21 cellular contexts compared by ENCODE assay signal in the genomic region with DNA sequence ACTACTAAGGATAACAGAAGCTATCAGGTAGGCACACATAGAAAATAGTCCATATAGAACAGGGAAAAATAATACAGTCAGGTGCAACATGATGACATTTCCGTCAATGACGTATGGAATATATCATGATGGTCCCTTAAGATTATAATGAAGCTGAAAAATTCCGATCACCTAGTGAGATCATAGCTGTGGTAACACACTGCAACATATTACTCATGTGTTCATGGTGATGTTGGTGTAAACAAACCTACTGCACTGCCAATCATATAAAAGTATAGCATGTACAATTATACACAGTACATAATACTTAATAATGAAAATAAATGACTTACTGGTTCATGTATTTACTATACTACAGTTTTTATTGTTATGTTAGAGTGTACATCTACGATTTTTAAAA. TPM values are rescaled to one million over a fixed set of nuclear protein-coding genes. Genes with fewer than 3 reads are reported as not detected.
DNase-seq lines count a peak whose midpoint lies in the region; ATAC-seq, FAIRE-seq and TF ChIP-seq lines count a peak whose summit lies in the region.
"Had no signal": no experiment of that assay in that cellular context is flagged by ENCODE, and none has a peak within 500 bp of the region (broad histone marks: within the 10 kb centered on the region; RNA-seq: fewer than 3 reads in every experiment).

No MANE protein-coding gene starts in this region.

- H3K27me3 ChIP-seq in breast epithelium (no peaks in the 10 kb centered on the region), K562 (ENCODE audit: control insufficient read depth in 2 of 2, insufficient read depth in 2 of 2, low read length in 2 of 2) (no peaks in the 10 kb centered on the region), foreskin keratinocyte (no peaks in the 10 kb centered on the region), HepG2 (ENCODE audit: control insufficient read depth in 1 of 2, insufficient read depth in 2 of 2, low read length in 2 of 2) (no peaks in the 10 kb centered on the region)

- H3K27ac ChIP-seq in breast epithelium (no peak overlapping the region), K562 (ENCODE audit: extremely low read depth, low read depth, low read length) (no peak overlapping the region), foreskin keratinocyte (no peak overlapping the region), HepG2 (ENCODE audit: extremely low read length, insufficient read depth, low read length) (no peak overlapping the region)
- H3K27ac ChIP-seq: C4-2B had no signal

- no peaks in the 10 kb centered on the region for H3K27me3 Mint-ChIP-seq in MCF 10A (ENCODE audit: insufficient read depth, unreplicated experiment)
- H3K27me3 Mint-ChIP-seq: CD8-positive, alpha-beta memory T cell had no signal

- H3K4me3 ChIP-seq in breast epithelium = no peak overlapping the region
- no peak overlapping the region for H3K4me3 ChIP-seq in K562
- no peak overlapping the region for H3K4me3 ChIP-seq in HepG2 (replicated peaks in 1 of 3; ENCODE audit: insufficient read depth in 1 of 3, low read depth in 2 of 3, low read length in 3 of 3)

- DNase-seq in MCF 10A (ENCODE audit: unreplicated experiment) (no peak), breast epithelium (ENCODE audit: low spot score in 2 of 2) (no peak), K562 (ENCODE audit: extremely low read depth in 1 of 4, low spot score in 3 of 4) (no peak), foreskin keratinocyte (no peak), D721Med (ENCODE audit: insufficient read length, low spot score) (no peak), NCI-H187 (lab: John Stamatoyannopoulos, UW) (no peak), HepG2 (ENCODE audit: low spot score) (no peak)
- DNase-seq: 8988T; CD8-positive, alpha-beta memory T cell; Kasumi-1; NCI-H1048; NCI-H1436; NCI-H1930; NCI-H2227 treated with DMSO at 0.1 percent for 48 hours; NCI-H510A treated with DMSO at 0.1 percent for 48 hours; NCI-H748 treated with DMSO at 0.1 percent for 48 hours; SIG-M5; SK-N-SH had no signal

- no peaks in the 10 kb centered on the region for H3K79me2 ChIP-seq in K562 (ENCODE audit: control insufficient read depth, insufficient read depth, low read length)
- no peaks in the 10 kb centered on the region for H3K79me2 ChIP-seq in HepG2 (ENCODE audit: insufficient read depth, low read length)

- H3K36me3 ChIP-seq in breast epithelium (no peaks in the 10 kb centered on the region), K562 (ENCODE audit: control insufficient read depth, insufficient read depth, low read length) (no peaks in the 10 kb centered on the region), HepG2 (replicated peaks in 1 of 2; ENCODE audit: control insufficient read depth in 1 of 2, insufficient read depth in 2 of 2, low read length in 2 of 2) (no peaks in the 10 kb centered on the region)

- H4K20me1 ChIP-seq in K562 (replicated peaks; ENCODE audit: control insufficient read depth, insufficient read depth, low read length) (no peaks in the 10 kb centered on the region), HepG2 (ENCODE audit: insufficient read depth, low read length) (no peaks in the 10 kb centered on the region)

- in situ Hi-C loops in K562 (cut with MboI) = no loop called here
- in situ Hi-C loops in HepG2 (cut with HindIII; ENCODE audit: extremely low pct_ligation_motif_present, low pct_unique_long_range_greater_than_20kb) = no loop called here

- TF ChIP-seq CTCF in MCF 10A (IDR thresholded peaks at IDR 0.05; ENCODE audit: unreplicated experiment) (no peak), breast epithelium (IDR thresholded peaks at IDR 0.05) (no peak), K562 (IDR thresholded peaks at IDR 0.05 in 2 of 3, conservative IDR thresholded peaks at IDR 0.05 in 1 of 3; ENCODE audit: insufficient read depth in 2 of 3, low read depth in 1 of 3, low read length in 3 of 3) (no peak), foreskin keratinocyte (conservative IDR thresholded peaks at IDR 0.05) (no peak), D721Med (IDR thresholded peaks at IDR 0.05; ENCODE audit: insufficient read depth, missing control alignments) (no peak), HepG2 (CRISPR knock-in tag; IDR thresholded peaks at IDR 0.05) (no peak)

- H3K27ac Mint-ChIP-seq in MCF 10A (ENCODE audit: low read depth, unreplicated experiment) = peak overlapping the region; percentile 7

- no peak for ATAC-seq in K562
- ATAC-seq in foreskin keratinocyte = peak; percentile 64
- ATAC-seq in HepG2 = no peak

- no peaks in the 10 kb centered on the region for H3K36me3 Mint-ChIP-seq in MCF 10A (ENCODE audit: insufficient read depth, unreplicated experiment)

- CTCF ChIA-PET in MCF 10A (lab: Yijun Ruan, JAX) (interaction anchor here (0.6 to 1.6 kb wide), 2 partner anchors 102 to 124 kb away, joined by 4 to 6 read pairs; no protein-coding TSS in a partner anchor), K562 (lab: Yijun Ruan, JAX; ENCODE audit: low intra/inter-chr PET ratio) (no interaction called here), HepG2 (lab: Yijun Ruan, JAX; ENCODE audit: low intra/inter-chr PET ratio, low total read pairs) (no interaction called here)

- TF ChIP-seq RAD21 in K562 (CRISPR knock-in tag; conservative IDR thresholded peaks at IDR 0.05 in 1 of 2, IDR thresholded peaks at IDR 0.05 in 1 of 2) = no peak
- no peak for TF ChIP-seq RAD21 in HepG2 (CRISPR knock-in tag; IDR thresholded peaks at IDR 0.05)

- no peak overlapping the region for H3K4me2 ChIP-seq in K562 (ENCODE audit: insufficient read depth, low read length)
- H3K4me2 ChIP-seq in HepG2 (ENCODE audit: low read depth, low read length) = no peak overlapping the region
- H3K4me2 ChIP-seq: SK-N-SH had no signal

- no peaks in the 10 kb centered on the region for H3K4me1 ChIP-seq in breast epithelium
- H3K4me1 ChIP-seq in K562 (replicated peaks in 1 of 2; ENCODE audit: control insufficient read depth in 2 of 2, insufficient read depth in 2 of 2, low read length in 2 of 2) = no peaks in the 10 kb centered on the region
- H3K4me1 ChIP-seq in foreskin keratinocyte = peaks cover 15% of the 10 kb centered on the region
- H3K4me1 ChIP-seq in HepG2 (ENCODE audit: insufficient read depth, low read length) = peaks cover 23% of the 10 kb centered on the region

- TF ChIP-seq EP300 in K562 (IDR thresholded peaks at IDR 0.05; ENCODE audit: low read length) (no peak), HepG2 (IDR thresholded peaks at IDR 0.05; ENCODE audit: low read depth in 2 of 2, low read length in 2 of 2) (no peak), HepG2 (CRISPR knock-in tag; IDR thresholded peaks at IDR 0.05; ENCODE audit: borderline replicate concordance) (no peak)

- FAIRE-seq in K562 (lab: Jason Lieb, UNC) (no peak), D721Med (lab: Jason Lieb, UNC) (no peak), HepG2 (lab: Jason Lieb, UNC) (no peak)
- FAIRE-seq: H1, HTR-8/SVneo had no signal

- H3K9me3 ChIP-seq in breast epithelium = no peaks in the 10 kb centered on the region
- no peaks in the 10 kb centered on the region for H3K9me3 ChIP-seq in K562 (replicated peaks; ENCODE audit: control insufficient read depth, insufficient read depth, low read depth, low read length)
- no peaks in the 10 kb centered on the region for H3K9me3 ChIP-seq in HepG2 (ENCODE audit: low read length)
- H3K9me3 ChIP-seq: SK-N-SH had no signal

- no TSS peak for BruUV-seq in MCF 10A (replicated peaks; lab: Mats Ljungman, UMichigan)
- no TSS peak for BruUV-seq in K562 (replicated peaks; lab: Mats Ljungman, UMichigan)
- BruUV-seq in HepG2 (replicated peaks; lab: Mats Ljungman, UMichigan) = no TSS peak

- POLR2A ChIA-PET in MCF 10A (lab: Yijun Ruan, JAX) (interaction anchor here (1.0 to 3.4 kb wide), 7 partner anchors 14 to 139 kb away, joined by 3 to 26 read pairs (median 5); a partner anchor contains a TSS), K562 (lab: Yijun Ruan, JAX) (interaction anchor here (1.6 kb wide), 1 partner anchor 75 kb away, joined by 4 read pairs; no protein-coding TSS in a partner anchor), HepG2 (lab: Yijun Ruan, JAX) (no interaction called here)

- H2AFZ ChIP-seq in K562 (ENCODE audit: low read depth, low read length) = no peak overlapping the region
- H2AFZ ChIP-seq in HepG2 (ENCODE audit: low read length) = no peak overlapping the region

- peaks cover 21% of the 10 kb centered on the region for H3K4me1 Mint-ChIP-seq in MCF 10A (ENCODE audit: insufficient read depth, unreplicated experiment)

- H3K9ac ChIP-seq in K562 (ENCODE audit: insufficient read depth in 1 of 2, low read depth in 2 of 2, low read length in 2 of 2) (no peak overlapping the region), HepG2 (ENCODE audit: insufficient read depth, low read depth, low read length) (no peak overlapping the region)
- H3K9ac ChIP-seq: SK-N-SH had no signal

- TF ChIP-seq POLR2A in breast epithelium (IDR thresholded peaks at IDR 0.05) = no peak
- TF ChIP-seq POLR2A in K562 (conservative IDR thresholded peaks at IDR 0.05) = no peak
- TF ChIP-seq POLR2A in HepG2 (IDR thresholded peaks at IDR 0.05; ENCODE audit: insufficient read depth in 1 of 2, low read depth in 2 of 2, low read length in 2 of 2) = no peak

- intact Hi-C loops in MCF 10A (cut with micrococcal nuclease) = no loop called here
- intact Hi-C loops in breast epithelium (cut with DNase I; ENCODE audit: low total_unique reads) = no loop called here
- intact Hi-C loops in K562 (cut with micrococcal nuclease) = no loop called here
- intact Hi-C loops in HepG2 (cut with micrococcal nuclease; ENCODE audit: unreplicated experiment) = no loop called here

- H3K9me1 ChIP-seq in K562 (ENCODE audit: control insufficient read depth, insufficient read depth, low read length) = no peaks in the 10 kb centered on the region

- H3K9me3 Mint-ChIP-seq in MCF 10A (ENCODE audit: unreplicated experiment) = no peaks in the 10 kb centered on the region
- H3K9me3 Mint-ChIP-seq: CD8-positive, alpha-beta memory T cell had no signal

- WGBS in K562 (ENCODE audit: insufficient coverage, low coverage, missing lambda C conversion rate) = 66% methylated on average over 4 of the region's 4 CpGs
- 95% methylated on average over 4 of the region's 4 CpGs for WGBS in HepG2 (ENCODE audit: low lambda C conversion rate)

- H3K4me3 Mint-ChIP-seq in MCF 10A (ENCODE audit: unreplicated experiment) = no peak overlapping the region
- H3K4me3 Mint-ChIP-seq: CD8-positive, alpha-beta memory T cell had no signal

RNA-seq across cellular contexts. Expression of a gene that starts 60.0 kb away (rescaled TPM):
- total RNA-seq in MCF 10A (2022) (5.7 and 6.9 TPM in 2 replicates), breast epithelium (10 to 100 TPM; 22.0 to 30.3 (median 27.2) TPM), K562 (2014; rRNA removed) (3.3 and 3.7 TPM in 2 replicates), K562 (2014; rRNA removed; fragmentation: Illumina TruSeq; extraction: Trizol) (5.7 and 5.8 TPM in 2 replicates), K562 (2015; rRNA removed; fragmentation: Illumina TruSeq; extraction: Trizol) (4.3 TPM in 2 replicates), K562 (2021) (5.2 TPM in 2 replicates), foreskin keratinocyte (11.1 and 16.0 TPM in 2 replicates), HepG2 (2016; rRNA removed; fragmentation: Illumina TruSeq; extraction: Trizol) (3.1 and 3.3 TPM in 2 replicates)
- 2.3 and 4.4 TPM in 2 replicates for total RNA-seq in K562 (2011; cell fraction: chromatin; rRNA removed; ENCODE audit: low replicate concordance)
- total RNA-seq in K562 (2011; cell fraction: nucleolus; rRNA removed) = 2.2 and 3.2 TPM in 2 replicates
- 5.2 and 10.3 TPM in 2 replicates for total RNA-seq in K562 (2011; cell fraction: nucleoplasm; rRNA removed)
- polyA plus RNA-seq in K562 (2011; rRNA removed) (2.5 and 3.8 TPM in 2 replicates), K562 (2014; fragmentation: Illumina TruSeq; extraction: Trizol) (5.6 and 6.2 TPM in 2 replicates), K562 (2014; fragmentation: Nextera tagmentation; extraction: Ambion mirVana) (1 to 10 TPM; 2.1 to 2.3 TPM), K562 (2014; rRNA removed) (3.5 TPM in 2 replicates), foreskin keratinocyte (3.2 and 3.9 TPM in 2 replicates), HepG2 (2011; rRNA removed) (3.3 and 3.6 TPM in 2 replicates)
- polyA plus RNA-seq in K562 (2011; cell fraction: cytosol; rRNA removed) = 1.4 and 1.9 TPM in 2 replicates
- 0.86 and 0.88 TPM in 2 replicates for polyA plus RNA-seq in K562 (2011; cell fraction: nucleus; rRNA removed)
- polyA plus RNA-seq in K562 (2012) = 4.4 and 5.3 TPM in 2 replicates
- 4.6 and 5.8 TPM in 2 replicates for polyA minus RNA-seq in K562 (2011; rRNA and poly(A)+ RNA removed)
- polyA minus RNA-seq in K562 (2011; cell fraction: cytosol; rRNA and poly(A)+ RNA removed) = 3.9 and 4.0 TPM in 2 replicates
- polyA minus RNA-seq in K562 (2011; cell fraction: nucleus; rRNA and poly(A)+ RNA removed) = 0.81 and 1.1 TPM in 2 replicates
- total RNA-seq in HepG2 (2016; cell fraction: cytosol; rRNA removed; fragmentation: Illumina TruSeq; extraction: Trizol; ENCODE audit: low read depth) = 0.71 and 0.88 TPM in 2 replicates
- 3.1 and 3.7 TPM in 2 replicates for total RNA-seq in HepG2 (2016; cell fraction: insoluble cytoplasmic fraction; rRNA removed; fragmentation: Illumina TruSeq; extraction: Trizol)
- 4.3 and 4.5 TPM in 2 replicates for total RNA-seq in HepG2 (2016; cell fraction: membrane; rRNA removed; fragmentation: Illumina TruSeq; extraction: Trizol)
- 3.8 and 3.9 TPM in 2 replicates for total RNA-seq in HepG2 (2016; cell fraction: nucleus; rRNA removed; fragmentation: Illumina TruSeq; extraction: Trizol)
- polyA plus RNA-seq in HepG2 (2011; cell fraction: cytosol; rRNA removed) = 1.7 and 3.4 TPM in 2 replicates
- 0.82 and 1.6 TPM in 2 replicates for polyA plus RNA-seq in HepG2 (2011; cell fraction: nucleus; rRNA removed)
- polyA plus RNA-seq in HepG2 (2012) = 6.3 and 6.4 TPM in 2 replicates
- 0.44 and 0.52 TPM in 2 replicates for polyA plus RNA-seq in HepG2 (2016; cell fraction: cytosol; fragmentation: Illumina TruSeq; extraction: Trizol; ENCODE audit: low read depth)
- polyA plus RNA-seq in HepG2 (2016; cell fraction: insoluble cytoplasmic fraction; fragmentation: Illumina TruSeq; extraction: Trizol; ENCODE audit: low read depth) = 3.5 and 4.3 TPM in 2 replicates
- 2.7 and 2.9 TPM in 2 replicates for polyA plus RNA-seq in HepG2 (2016; cell fraction: membrane; fragmentation: Illumina TruSeq; extraction: Trizol; ENCODE audit: low read depth)
- polyA plus RNA-seq in HepG2 (2016; cell fraction: nucleus; fragmentation: Illumina TruSeq; extraction: Trizol; ENCODE audit: insufficient read depth, low read depth) = 4.6 and 4.7 TPM in 2 replicates
- polyA minus RNA-seq in HepG2 (2011; rRNA and poly(A)+ RNA removed; ENCODE audit: low replicate concordance) = 2.5 and 6.5 TPM in 2 replicates
- 4.0 and 5.0 TPM in 2 replicates for polyA minus RNA-seq in HepG2 (2011; cell fraction: cytosol; rRNA and poly(A)+ RNA removed)
- 1.9 and 4.0 TPM in 2 replicates for polyA minus RNA-seq in HepG2 (2011; cell fraction: nucleus; rRNA and poly(A)+ RNA removed)
